Comparison of ENCODE assay signal across 1 cellular context in genomic region chr2:111320216-111320731, GRCh38.
TF ChIP-seq lines count a peak whose summit lies in the region.

No MANE protein-coding gene starts in this region.

TF ChIP-seq in H1, 55 proteins besides CTCF, POLR2A, EP300 and RAD21:
- peak; percentile 79; the same call in 1 of the 2 replicates for TF ChIP-seq TCF12 (IDR thresholded peaks at IDR 0.05; ENCODE audit: low read depth, low read length)
- TF ChIP-seq NANOG (IDR thresholded peaks at IDR 0.05; ENCODE audit: insufficient read depth, low read depth, low read length, poor library complexity, severe bottlenecking): peak; percentile 87
- 0 out of 2 replicates have a peak, but pooled peaks have one; percentile 9 for TF ChIP-seq SP1 (IDR thresholded peaks at IDR 0.05; ENCODE audit: low read depth, low read length)
